In the genomic region with DNA sequence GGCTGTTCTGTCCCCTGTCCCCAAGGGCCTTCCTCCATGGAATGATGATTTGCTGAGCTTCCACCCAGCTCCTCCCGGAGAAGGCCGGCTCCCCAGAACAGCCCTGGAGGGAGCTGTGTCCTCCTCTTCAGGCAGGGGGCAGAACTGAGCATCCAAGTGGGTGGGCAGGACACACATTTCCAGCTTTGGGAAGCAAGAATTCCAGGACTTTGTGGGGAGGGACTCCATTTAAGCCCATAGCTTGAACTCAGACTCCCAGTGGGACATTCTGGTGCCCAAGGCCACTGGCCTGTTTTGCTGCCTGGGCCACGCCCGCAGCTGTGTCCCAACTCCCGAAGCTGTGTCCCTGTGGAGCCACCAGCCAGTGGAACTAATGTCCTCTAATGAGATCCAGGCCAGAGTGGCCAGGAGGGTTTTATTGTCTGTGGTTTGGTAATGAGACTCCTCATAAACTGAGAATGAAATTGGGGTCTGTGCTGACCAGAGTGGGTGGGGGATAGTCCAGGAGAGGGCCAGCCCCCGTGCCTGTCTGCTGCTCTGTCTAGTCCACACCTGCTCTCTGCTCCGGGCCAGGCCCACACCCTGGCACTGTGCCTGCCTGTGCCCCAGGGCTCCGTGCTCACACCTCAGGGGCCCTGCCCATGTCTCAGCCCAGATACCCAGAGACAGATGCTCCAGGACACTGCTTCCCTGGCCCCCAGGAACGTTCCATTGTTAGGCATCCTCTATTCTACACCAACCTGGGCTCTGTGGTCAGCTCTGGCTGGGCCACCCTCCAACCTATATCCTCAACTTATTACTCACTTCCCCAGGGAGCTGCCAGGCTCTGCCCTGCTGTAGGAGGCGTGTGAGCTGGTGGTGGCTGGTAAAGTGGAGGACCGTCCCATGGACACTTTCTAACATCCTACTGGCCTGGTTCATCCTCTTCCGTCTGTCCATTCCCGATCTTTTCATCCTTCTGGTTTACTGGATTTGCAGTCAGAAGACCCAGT, we compare ENCODE assay signal across 9 cellular contexts. TPM values are rescaled to one million over a fixed set of nuclear protein-coding genes. Genes with fewer than 3 reads are reported as not detected.
DNase-seq lines count a peak whose midpoint lies in the region; ATAC-seq and TF ChIP-seq lines count a peak whose summit lies in the region.
"Had no signal": no experiment of that assay in that cellular context is flagged by ENCODE, and none has a peak within 500 bp of the region (broad histone marks: within the 10 kb centered on the region; RNA-seq: fewer than 3 reads in every experiment).

No MANE protein-coding gene starts in this region.

- peaks cover 3% of the 10 kb centered on the region for H3K27me3 Mint-ChIP-seq in glutamatergic neuron (ENCODE audit: unreplicated experiment)

- intact Hi-C loops in tibial artery (cut with DNase I; ENCODE audit: low total_unique reads), result loop anchor here (10.0 kb wide), 1 partner anchor 237 kb away; no protein-coding TSS in a partner anchor

- no peaks in the 10 kb centered on the region for H3K9me3 ChIP-seq in SJCRH30 (replicated peaks)
- no peaks in the 10 kb centered on the region for H3K9me3 ChIP-seq in tibial artery

- H3K27me3 ChIP-seq in SJCRH30 (no peaks in the 10 kb centered on the region), tibial artery (no peaks in the 10 kb centered on the region)

- no peaks in the 10 kb centered on the region for H3K36me3 Mint-ChIP-seq in glutamatergic neuron (ENCODE audit: unreplicated experiment)

- TF ChIP-seq CTCF in glutamatergic neuron (IDR thresholded peaks at IDR 0.05; ENCODE audit: partially characterized antibody, unreplicated experiment), result peak; percentile 51
- peak; percentile 23 to 29 for TF ChIP-seq CTCF in tibial artery (IDR thresholded peaks at IDR 0.05)

- H3K27ac Mint-ChIP-seq in glutamatergic neuron (ENCODE audit: unreplicated experiment), result no peak overlapping the region

- peaks cover 10% of the 10 kb centered on the region for H3K9me3 Mint-ChIP-seq in glutamatergic neuron (ENCODE audit: unreplicated experiment)

- H3K36me3 ChIP-seq in SJCRH30 (peaks cover 22% of the 10 kb centered on the region), tibial artery (no peaks in the 10 kb centered on the region)

- H3K4me1 Mint-ChIP-seq in glutamatergic neuron (ENCODE audit: low read depth, unreplicated experiment), result peaks cover 43% of the 10 kb centered on the region

- H3K4me1 ChIP-seq in SJCRH30 (peaks cover 79% of the 10 kb centered on the region), tibial artery (peaks cover 0 to 15% (median 7%) of the 10 kb centered on the region in 4 donors)

- no peak for ATAC-seq in GM21515 (IDR thresholded peaks at IDR 0.05; ENCODE audit: unreplicated experiment)
- ATAC-seq in HG02885 (IDR thresholded peaks at IDR 0.05; ENCODE audit: poor library complexity, unreplicated experiment), result no peak

- H3K4me3 ChIP-seq in SJCRH30 (no peak overlapping the region), tibial artery (no peak overlapping the region)

- DNase-seq in NCI-H345 (lab: John Stamatoyannopoulos, UW) (peak; percentile 11), NCI-H345 treated with DMSO at 0.1 percent for 48 hours (lab: John Stamatoyannopoulos, UW; ENCODE audit: unreplicated experiment) (no peak), SJCRH30 (peak; percentile 90 to 93), glutamatergic neuron (peak; percentile 72), tibial artery (no peak), NCI-H1930 (lab: John Stamatoyannopoulos, UW) (no peak)
- DNase-seq: Kasumi-1 had no signal

- peak overlapping the region; percentile 46 for H3K4me3 Mint-ChIP-seq in glutamatergic neuron (ENCODE audit: unreplicated experiment)

- H3K27ac ChIP-seq in SJCRH30, result peak overlapping the region; percentile 65
- H3K27ac ChIP-seq in tibial artery, result no peak overlapping the region

RNA-seq across cellular contexts. Expression of a gene that starts 7.6 kb away (rescaled TPM):
- 61.1 and 61.7 TPM in 2 replicates for total RNA-seq in SJCRH30 (2014; rRNA removed; shearing (Covaris generic))
- total RNA-seq in glutamatergic neuron (ENCODE audit: unreplicated experiment), result 26.0 TPM

Comparison
In these comparisons a context has a peak if more than half of its experiments do, and no peak if none do; other contexts are left out.
1. DNase-seq: peak in NCI-H345 (single experiment), SJCRH30 (2 of 2) and glutamatergic neuron (single experiment); none in NCI-H345 treated with DMSO at 0.1 percent for 48 hours (single experiment), tibial artery (0 of 2) and NCI-H1930 (0 of 2).